ENCODE assay signal across 8 cellular contexts in the genomic region with DNA sequence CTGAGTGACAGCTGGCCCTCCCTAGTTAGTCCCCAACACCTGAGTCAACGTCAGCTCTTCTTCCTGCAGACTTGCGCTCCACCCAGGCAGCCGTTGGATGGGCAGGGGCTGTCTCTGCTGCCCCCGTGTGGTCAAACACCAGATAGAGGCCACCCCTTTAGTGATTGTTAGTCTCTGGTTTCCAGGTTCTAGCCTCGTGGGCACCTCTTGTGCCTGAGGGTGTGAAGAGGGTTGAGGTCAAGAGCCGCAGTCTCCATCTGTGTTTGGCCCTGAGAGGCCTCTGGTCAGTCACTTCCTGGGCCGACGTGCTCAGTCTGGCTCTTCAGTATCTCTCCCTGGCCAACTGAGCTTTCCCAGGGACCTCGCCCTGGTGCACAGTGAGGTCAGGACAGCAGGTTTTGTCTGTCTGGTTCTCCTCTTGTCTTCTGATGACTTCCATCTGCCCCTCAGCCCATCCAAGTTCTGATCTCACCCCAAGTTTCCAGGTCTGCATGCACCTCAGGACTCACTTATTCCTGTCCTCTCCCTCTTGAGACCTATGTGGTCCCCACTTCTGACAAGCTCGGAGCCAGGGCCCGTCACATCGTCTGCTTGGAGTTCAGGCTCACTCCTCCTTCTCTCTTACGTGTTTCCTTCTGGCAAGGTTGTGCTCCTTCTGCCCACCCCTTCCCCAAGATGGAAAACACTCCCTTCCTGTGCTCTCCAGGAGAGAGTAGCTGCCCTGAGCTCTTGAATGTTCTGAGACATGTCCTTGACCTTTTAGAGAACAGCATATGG. TPM values are rescaled to one million over a fixed set of nuclear protein-coding genes. Genes with fewer than 3 reads are reported as not detected.
DNase-seq lines count a peak whose midpoint lies in the region; ATAC-seq and TF ChIP-seq lines count a peak whose summit lies in the region.

No MANE protein-coding gene starts in this region.

- intact Hi-C loops in activated CD4-positive, alpha-beta T cell treated with anti-CD3 and anti-CD28 coated beads, Interleukin-2, amount 10 ng/mL, durations not matched to agents 24 days and 14 days (cut with micrococcal nuclease), result loop anchor here (10.0 kb wide), 1 partner anchor 420 kb away; no protein-coding TSS in a partner anchor

- peaks cover 8% of the 10 kb centered on the region for H3K27me3 Mint-ChIP-seq in activated CD4-positive, alpha-beta T cell treated with anti-CD3 and anti-CD28 coated beads, Interleukin-2, amount 10 ng/mL, durations not matched to agents 24 days and 14 days
- H3K27me3 Mint-ChIP-seq in mesothelial cell of epicardium (ENCODE audit: low read depth), result no peaks in the 10 kb centered on the region
- H3K27me3 Mint-ChIP-seq in stimulated activated memory B cell treated with anti-CD40 and anti-IgM and Interleukin-4, amounts not matched to agents 10 μg/mL and 1 μg/mL and 100 μg/mL, for 72 hours, result peaks cover 60% of the 10 kb centered on the region

- TF ChIP-seq POLR2A in GM18505 (IDR thresholded peaks at IDR 0.05; ENCODE audit: borderline replicate concordance, extremely low read depth, insufficient read depth, insufficient read length), result no peak

- peak; percentile 78 for TF ChIP-seq CTCF in mesothelial cell of epicardium (IDR thresholded peaks at IDR 0.05; ENCODE audit: unreplicated experiment)

- H3K9me3 Mint-ChIP-seq in activated CD4-positive, alpha-beta T cell treated with anti-CD3 and anti-CD28 coated beads, Interleukin-2, amount 10 ng/mL, durations not matched to agents 24 days and 14 days, result no peaks in the 10 kb centered on the region
- H3K9me3 Mint-ChIP-seq in mesothelial cell of epicardium, result no peaks in the 10 kb centered on the region
- no peaks in the 10 kb centered on the region for H3K9me3 Mint-ChIP-seq in stimulated activated memory B cell treated with anti-CD40 and anti-IgM and Interleukin-4, amounts not matched to agents 10 μg/mL and 1 μg/mL and 100 μg/mL, for 72 hours

- ATAC-seq in stimulated activated memory B cell treated with anti-CD40 and anti-IgM and Interleukin-4, amounts not matched to agents 10 μg/mL and 1 μg/mL and 100 μg/mL, for 72 hours, result peak; percentile 55
- no peak for ATAC-seq in GM18505 (IDR thresholded peaks at IDR 0.05; ENCODE audit: unreplicated experiment)

- no peak overlapping the region for H3K4me3 Mint-ChIP-seq in activated CD4-positive, alpha-beta T cell treated with anti-CD3 and anti-CD28 coated beads, Interleukin-2, amount 10 ng/mL, durations not matched to agents 24 days and 14 days
- no peak overlapping the region for H3K4me3 Mint-ChIP-seq in mesothelial cell of epicardium
- H3K4me3 Mint-ChIP-seq in stimulated activated memory B cell treated with anti-CD40 and anti-IgM and Interleukin-4, amounts not matched to agents 10 μg/mL and 1 μg/mL and 100 μg/mL, for 72 hours, result no peak overlapping the region

- DNase-seq in activated gamma-delta T cell treated with Interleukin-2 at 50 U/mL for 16 hours (peak; percentile 51), activated gamma-delta T cell (lab: John Stamatoyannopoulos, UW) (no peak), NCI-H2171 (lab: John Stamatoyannopoulos, UW) (peak; percentile 48), dermis microvascular lymphatic vessel endothelial cell (ENCODE audit: low read depth in 2 of 2) (peak; percentile 24 to 58), mesothelial cell of epicardium (ENCODE audit: low spot score in 2 of 2, unreplicated experiment in 2 of 2) (peak; percentile 40 to 69)
- DNase-seq in activated CD4-positive, alpha-beta T cell treated with anti-CD3 and anti-CD28 coated beads, Interleukin-2, amount 10 ng/mL, durations not matched to agents 24 days and 14 days, result peak; percentile 91

- no peak overlapping the region for H3K27ac Mint-ChIP-seq in activated CD4-positive, alpha-beta T cell treated with anti-CD3 and anti-CD28 coated beads, Interleukin-2, amount 10 ng/mL, durations not matched to agents 24 days and 14 days
- H3K27ac Mint-ChIP-seq in mesothelial cell of epicardium, result no peak overlapping the region
- H3K27ac Mint-ChIP-seq in stimulated activated memory B cell treated with anti-CD40 and anti-IgM and Interleukin-4, amounts not matched to agents 10 μg/mL and 1 μg/mL and 100 μg/mL, for 72 hours, result no peak overlapping the region

- peaks cover 6% of the 10 kb centered on the region for H3K4me1 Mint-ChIP-seq in activated CD4-positive, alpha-beta T cell treated with anti-CD3 and anti-CD28 coated beads, Interleukin-2, amount 10 ng/mL, durations not matched to agents 24 days and 14 days
- peaks cover 4% of the 10 kb centered on the region for H3K4me1 Mint-ChIP-seq in mesothelial cell of epicardium
- peaks cover 4% of the 10 kb centered on the region for H3K4me1 Mint-ChIP-seq in stimulated activated memory B cell treated with anti-CD40 and anti-IgM and Interleukin-4, amounts not matched to agents 10 μg/mL and 1 μg/mL and 100 μg/mL, for 72 hours

- no peaks in the 10 kb centered on the region for H3K36me3 Mint-ChIP-seq in activated CD4-positive, alpha-beta T cell treated with anti-CD3 and anti-CD28 coated beads, Interleukin-2, amount 10 ng/mL, durations not matched to agents 24 days and 14 days (ENCODE audit: low read depth)
- peaks cover 37% of the 10 kb centered on the region for H3K36me3 Mint-ChIP-seq in mesothelial cell of epicardium
- no peaks in the 10 kb centered on the region for H3K36me3 Mint-ChIP-seq in stimulated activated memory B cell treated with anti-CD40 and anti-IgM and Interleukin-4, amounts not matched to agents 10 μg/mL and 1 μg/mL and 100 μg/mL, for 72 hours

RNA-seq across cellular contexts. Expression of a gene that starts 20.9 kb away (rescaled TPM):
- 20.1 and 20.3 TPM in 2 replicates for total RNA-seq in activated CD4-positive, alpha-beta T cell treated with anti-CD3 and anti-CD28 coated beads, Interleukin-2, amount 10 ng/mL, durations not matched to agents 24 days and 14 days
- total RNA-seq in dermis microvascular lymphatic vessel endothelial cell (33.1 and 51.2 TPM in 2 replicates), mesothelial cell of epicardium (174 to 179 TPM (median 178 TPM) in 3 replicates)

RNA-seq across cellular contexts. Expression of a gene that starts 48.1 kb away (rescaled TPM):
- not detected in 2 replicates for total RNA-seq in activated CD4-positive, alpha-beta T cell treated with anti-CD3 and anti-CD28 coated beads, Interleukin-2, amount 10 ng/mL, durations not matched to agents 24 days and 14 days
- 0.13 and 0.51 TPM in 2 replicates for total RNA-seq in dermis microvascular lymphatic vessel endothelial cell
- total RNA-seq in mesothelial cell of epicardium, result 11.7 to 13.2 TPM (median 12.7 TPM) in 3 replicates
